In genomic region chr7:37495574-37496184, GRCh38 we compare ENCODE assay signal across 8 cellular contexts. TPM values are rescaled to one million over a fixed set of nuclear protein-coding genes. Genes with fewer than 3 reads are reported as not detected.
DNase-seq lines count a peak whose midpoint lies in the region; ATAC-seq and TF ChIP-seq lines count a peak whose summit lies in the region.

No MANE protein-coding gene starts in this region.

- intact Hi-C loops in left cardiac atrium (cut with DNase I), result loop anchor here (10.0 kb wide), 2 partner anchors 211 to 261 kb away; no protein-coding TSS in a partner anchor

- POLR2A ChIA-PET in activated CD4-positive, alpha-beta memory T cell treated with anti-CD3 and anti-CD28 coated beads, Interleukin-2, amount 10 ng/mL, durations not matched to agents 7 days and 5 days (lab: Charles Lee), result no interaction called here

- no peaks in the 10 kb centered on the region for H3K9me3 Mint-ChIP-seq in neural crest cell
- H3K9me3 Mint-ChIP-seq in activated CD4-positive, alpha-beta memory T cell treated with anti-CD3 and anti-CD28 coated beads, Interleukin-2, amount 10 ng/mL, durations not matched to agents 7 days and 5 days, result no peaks in the 10 kb centered on the region

- no peaks in the 10 kb centered on the region for H3K9me3 ChIP-seq in cardiac muscle cell (ENCODE audit: low read depth)

- H3K27me3 Mint-ChIP-seq in neural crest cell (ENCODE audit: low read depth), result no peaks in the 10 kb centered on the region
- no peaks in the 10 kb centered on the region for H3K27me3 Mint-ChIP-seq in activated CD4-positive, alpha-beta memory T cell treated with anti-CD3 and anti-CD28 coated beads, Interleukin-2, amount 10 ng/mL, durations not matched to agents 7 days and 5 days

- no peak overlapping the region for H3K4me3 Mint-ChIP-seq in neural crest cell
- no peak overlapping the region for H3K4me3 Mint-ChIP-seq in activated CD4-positive, alpha-beta memory T cell treated with anti-CD3 and anti-CD28 coated beads, Interleukin-2, amount 10 ng/mL, durations not matched to agents 7 days and 5 days

- no peaks in the 10 kb centered on the region for H3K36me3 Mint-ChIP-seq in neural crest cell (ENCODE audit: low read depth)
- H3K36me3 Mint-ChIP-seq in activated CD4-positive, alpha-beta memory T cell treated with anti-CD3 and anti-CD28 coated beads, Interleukin-2, amount 10 ng/mL, durations not matched to agents 7 days and 5 days (ENCODE audit: low read depth), result no peaks in the 10 kb centered on the region

- TF ChIP-seq CTCF in cardiac muscle cell (IDR thresholded peaks at IDR 0.05; ENCODE audit: low read depth, low read length) (peak; percentile 78), neural crest cell (conservative IDR thresholded peaks at IDR 0.05) (peak; percentile 80)

- no peaks in the 10 kb centered on the region for H3K4me1 ChIP-seq in cardiac muscle cell (ENCODE audit: low read depth)

- no peak overlapping the region for H3K27ac ChIP-seq in cardiac muscle cell

- H3K27me3 ChIP-seq in cardiac muscle cell, result no peaks in the 10 kb centered on the region

- no peaks in the 10 kb centered on the region for H3K36me3 ChIP-seq in cardiac muscle cell

- peak; percentile 44 to 74 for DNase-seq in cardiac muscle cell (ENCODE audit: low read depth in 1 of 2, low spot score in 1 of 2)
- no peak for DNase-seq in left cardiac atrium
- peak; percentile 55 for DNase-seq in NCI-H82 (lab: John Stamatoyannopoulos, UW)
- DNase-seq in dermis blood vessel endothelial cell, result peak; percentile 58
- no peak for DNase-seq in neural crest cell (ENCODE audit: low read depth, low spot score)
- DNase-seq in NCI-H2029 treated with DMSO at 0.1 percent for 48 hours (lab: John Stamatoyannopoulos, UW), result no peak
- DNase-seq in NCI-H1930 (lab: John Stamatoyannopoulos, UW), result no peak
- no peak for DNase-seq in activated CD4-positive, alpha-beta memory T cell treated with anti-CD3 and anti-CD28 coated beads, Interleukin-2, amount 10 ng/mL, durations not matched to agents 7 days and 5 days

- H3K4me3 ChIP-seq in cardiac muscle cell, result no peak overlapping the region

- ATAC-seq in left cardiac atrium, result no peak

- no peak overlapping the region for H3K27ac Mint-ChIP-seq in neural crest cell (ENCODE audit: unreplicated experiment)
- no peak overlapping the region for H3K27ac Mint-ChIP-seq in activated CD4-positive, alpha-beta memory T cell treated with anti-CD3 and anti-CD28 coated beads, Interleukin-2, amount 10 ng/mL, durations not matched to agents 7 days and 5 days

- CTCF ChIA-PET in activated CD4-positive, alpha-beta memory T cell treated with anti-CD3 and anti-CD28 coated beads, Interleukin-2, amount 10 ng/mL, durations not matched to agents 7 days and 5 days (lab: Charles Lee), result interaction anchor here (0.7 to 3.3 kb wide), 22 partner anchors 8 to 314 kb away, joined by 3 to 20 read pairs (median 6); partner anchors contain the start of gene ELMO1

- peaks cover 7% of the 10 kb centered on the region for H3K4me1 Mint-ChIP-seq in neural crest cell
- peaks cover 7% of the 10 kb centered on the region for H3K4me1 Mint-ChIP-seq in activated CD4-positive, alpha-beta memory T cell treated with anti-CD3 and anti-CD28 coated beads, Interleukin-2, amount 10 ng/mL, durations not matched to agents 7 days and 5 days

RNA-seq across cellular contexts. Expression of gene ELMO1, which starts 47.0 kb away (rescaled TPM):
- total RNA-seq in cardiac muscle cell (5.1 and 9.6 TPM in 2 replicates), left cardiac atrium (10 to 100 TPM; 15.6 to 24.6 TPM), dermis blood vessel endothelial cell (68.5 and 109 TPM in 2 replicates), neural crest cell (6.8 and 7.4 TPM in 2 replicates)
- polyA plus RNA-seq in cardiac muscle cell, result 10.8 and 16.3 TPM in 2 replicates
- total RNA-seq in activated CD4-positive, alpha-beta memory T cell treated with anti-CD3 and anti-CD28 coated beads, Interleukin-2, amount 10 ng/mL, durations not matched to agents 7 days and 5 days, result 100 to 1,000 TPM; 100 to 102 TPM

Comparison
In these comparisons a context has a peak if more than half of its experiments do, and no peak if none do; other contexts are left out.
1. DNase-seq: peak in cardiac muscle cell (2 of 2), NCI-H82 (single experiment) and dermis blood vessel endothelial cell (single experiment); none in left cardiac atrium (single experiment), neural crest cell (single experiment), NCI-H2029 treated with DMSO at 0.1 percent for 48 hours (single experiment), NCI-H1930 (0 of 2) and activated CD4-positive, alpha-beta memory T cell treated with anti-CD3 and anti-CD28 coated beads, Interleukin-2, amount 10 ng/mL, durations not matched to agents 7 days and 5 days (single experiment).